In genomic region chr2:195562624-195563566, GRCh38 we compare ENCODE assay signal across 8 cellular contexts.
DNase-seq lines count a peak whose midpoint lies in the region; ATAC-seq, FAIRE-seq and TF ChIP-seq lines count a peak whose summit lies in the region.
"Had no signal": no experiment of that assay in that cellular context is flagged by ENCODE, and none has a peak within 500 bp of the region (broad histone marks: within the 10 kb centered on the region; RNA-seq: fewer than 3 reads in every experiment).

No MANE protein-coding gene starts in this region.

- peaks cover 1% of the 10 kb centered on the region for H3K27me3 Mint-ChIP-seq in IgD-negative memory B cell

- intact Hi-C loops in pancreas (cut with DNase I) (no loop called here), tibial artery (cut with DNase I; ENCODE audit: low total_unique reads) (no loop called here)

- H3K9me3 ChIP-seq in adipocyte (ENCODE audit: control insufficient read depth, low read length), result no peaks in the 10 kb centered on the region
- no peaks in the 10 kb centered on the region for H3K9me3 ChIP-seq in pancreas
- H3K9me3 ChIP-seq in tibial artery, result no peaks in the 10 kb centered on the region

- ATAC-seq in pancreas, result peak; percentile 16 to 44 (median 34)

- H3K4me1 ChIP-seq in adipocyte (ENCODE audit: control insufficient read depth, insufficient read depth, low read length) (peaks cover 27% of the 10 kb centered on the region), pancreas (peaks cover 0 to 8% (median 0%) of the 10 kb centered on the region in 3 donors), tibial artery (no peaks in the 10 kb centered on the region)

- H3K4me1 Mint-ChIP-seq in IgD-negative memory B cell, result peaks cover 42 to 46% (median 44%) of the 10 kb centered on the region in 3 donors

- H3K27ac ChIP-seq in pancreas (no peak overlapping the region), tibial artery (no peak overlapping the region)

- H3K9me3 Mint-ChIP-seq in IgD-negative memory B cell, result peaks cover 0 to 1% (median 0%) of the 10 kb centered on the region in 3 donors

- H3K36me3 ChIP-seq in adipocyte (ENCODE audit: control insufficient read depth, insufficient read depth, low read length, severe bottlenecking), result no peaks in the 10 kb centered on the region
- no peaks in the 10 kb centered on the region for H3K36me3 ChIP-seq in pancreas
- no peaks in the 10 kb centered on the region for H3K36me3 ChIP-seq in tibial artery

- no peak overlapping the region for H3K4me3 ChIP-seq in adipocyte (ENCODE audit: low read length)
- no peak overlapping the region for H3K4me3 ChIP-seq in pancreas
- no peak overlapping the region for H3K4me3 ChIP-seq in tibial artery

- no peak for FAIRE-seq in pancreas (lab: Jason Lieb, UNC)

- H3K9ac ChIP-seq in adipocyte (ENCODE audit: low read length), result no peak overlapping the region

- H3K27me3 ChIP-seq in adipocyte (replicated peaks; ENCODE audit: control insufficient read depth, insufficient read depth, low read length) (no peaks in the 10 kb centered on the region), pancreas (no peaks in the 10 kb centered on the region), tibial artery (no peaks in the 10 kb centered on the region)

- no peaks in the 10 kb centered on the region for H3K36me3 Mint-ChIP-seq in IgD-negative memory B cell

- H3K4me3 Mint-ChIP-seq in IgD-negative memory B cell, result peak overlapping the region; percentile 86 to 94 (median 88)

- TF ChIP-seq CTCF in pancreas (IDR thresholded peaks at IDR 0.05) (no peak), tibial artery (IDR thresholded peaks at IDR 0.05) (no peak)

- 41 to 48% methylated on average over 14 to 20 of the region's 26 CpGs for WGBS in pancreas, 2 donors

- DNase-seq in EH (ENCODE audit: low read depth), result peak; percentile 70
- DNase-seq in adipocyte (ENCODE audit: low read depth), result peak; percentile 22
- DNase-seq in pancreas, result no peak
- DNase-seq in tibial artery, result no peak
- no peak for DNase-seq in NCI-H2171 treated with DMSO at 0.1 percent for 48 hours (lab: John Stamatoyannopoulos, UW)
- no peak for DNase-seq in 8988T
- DNase-seq: activated CD8-positive, alpha-beta memory T cell treated with anti-CD3 and anti-CD28 coated beads, Interleukin-2, amount 50 U/mL, for 4 hours had no signal

- H3K27ac Mint-ChIP-seq in IgD-negative memory B cell, result peak overlapping the region; percentile 95 to 100 (median 96)

Comparison
In these comparisons a context has a peak if more than half of its experiments do, and no peak if none do; other contexts are left out.
1. DNase-seq: peak in EH (single experiment) and adipocyte (single experiment); none in pancreas (0 of 6), tibial artery (0 of 2), NCI-H2171 treated with DMSO at 0.1 percent for 48 hours (single experiment) and 8988T (single experiment).